In the genomic region with DNA sequence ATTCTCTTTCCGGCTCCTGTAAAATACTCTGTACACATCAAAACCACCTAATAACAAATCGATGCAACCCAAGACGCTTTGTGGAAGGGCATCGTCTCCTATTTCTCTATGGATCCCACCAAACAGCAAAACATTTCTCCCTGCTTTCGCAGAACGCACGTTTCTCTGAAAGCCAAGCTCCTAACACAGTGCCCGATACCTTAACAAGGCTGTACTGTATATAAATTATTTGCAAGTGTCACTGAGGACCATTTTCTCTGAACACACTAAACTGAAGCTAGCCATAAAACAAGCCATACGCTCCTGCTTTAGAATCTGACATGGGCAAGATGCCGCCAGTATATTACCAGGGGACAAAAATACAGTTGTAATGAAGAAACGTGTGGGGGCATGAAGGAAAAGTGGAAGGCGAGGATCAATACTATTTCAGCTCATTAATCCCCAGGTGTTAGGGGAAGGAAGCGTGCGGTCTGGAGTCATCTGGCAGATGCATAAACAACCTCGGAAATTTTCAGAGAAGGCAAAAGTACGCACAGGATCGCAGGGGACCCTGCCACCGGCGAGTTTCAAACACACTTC, we compare ENCODE assay signal across 2 cellular contexts.
TF ChIP-seq lines count a peak whose summit lies in the region.

No MANE protein-coding gene starts in this region.

TF ChIP-seq in GM23338, 12 proteins besides CTCF, POLR2A, EP300 and RAD21 (continued from another document):
- TF ChIP-seq, protein P1, sequence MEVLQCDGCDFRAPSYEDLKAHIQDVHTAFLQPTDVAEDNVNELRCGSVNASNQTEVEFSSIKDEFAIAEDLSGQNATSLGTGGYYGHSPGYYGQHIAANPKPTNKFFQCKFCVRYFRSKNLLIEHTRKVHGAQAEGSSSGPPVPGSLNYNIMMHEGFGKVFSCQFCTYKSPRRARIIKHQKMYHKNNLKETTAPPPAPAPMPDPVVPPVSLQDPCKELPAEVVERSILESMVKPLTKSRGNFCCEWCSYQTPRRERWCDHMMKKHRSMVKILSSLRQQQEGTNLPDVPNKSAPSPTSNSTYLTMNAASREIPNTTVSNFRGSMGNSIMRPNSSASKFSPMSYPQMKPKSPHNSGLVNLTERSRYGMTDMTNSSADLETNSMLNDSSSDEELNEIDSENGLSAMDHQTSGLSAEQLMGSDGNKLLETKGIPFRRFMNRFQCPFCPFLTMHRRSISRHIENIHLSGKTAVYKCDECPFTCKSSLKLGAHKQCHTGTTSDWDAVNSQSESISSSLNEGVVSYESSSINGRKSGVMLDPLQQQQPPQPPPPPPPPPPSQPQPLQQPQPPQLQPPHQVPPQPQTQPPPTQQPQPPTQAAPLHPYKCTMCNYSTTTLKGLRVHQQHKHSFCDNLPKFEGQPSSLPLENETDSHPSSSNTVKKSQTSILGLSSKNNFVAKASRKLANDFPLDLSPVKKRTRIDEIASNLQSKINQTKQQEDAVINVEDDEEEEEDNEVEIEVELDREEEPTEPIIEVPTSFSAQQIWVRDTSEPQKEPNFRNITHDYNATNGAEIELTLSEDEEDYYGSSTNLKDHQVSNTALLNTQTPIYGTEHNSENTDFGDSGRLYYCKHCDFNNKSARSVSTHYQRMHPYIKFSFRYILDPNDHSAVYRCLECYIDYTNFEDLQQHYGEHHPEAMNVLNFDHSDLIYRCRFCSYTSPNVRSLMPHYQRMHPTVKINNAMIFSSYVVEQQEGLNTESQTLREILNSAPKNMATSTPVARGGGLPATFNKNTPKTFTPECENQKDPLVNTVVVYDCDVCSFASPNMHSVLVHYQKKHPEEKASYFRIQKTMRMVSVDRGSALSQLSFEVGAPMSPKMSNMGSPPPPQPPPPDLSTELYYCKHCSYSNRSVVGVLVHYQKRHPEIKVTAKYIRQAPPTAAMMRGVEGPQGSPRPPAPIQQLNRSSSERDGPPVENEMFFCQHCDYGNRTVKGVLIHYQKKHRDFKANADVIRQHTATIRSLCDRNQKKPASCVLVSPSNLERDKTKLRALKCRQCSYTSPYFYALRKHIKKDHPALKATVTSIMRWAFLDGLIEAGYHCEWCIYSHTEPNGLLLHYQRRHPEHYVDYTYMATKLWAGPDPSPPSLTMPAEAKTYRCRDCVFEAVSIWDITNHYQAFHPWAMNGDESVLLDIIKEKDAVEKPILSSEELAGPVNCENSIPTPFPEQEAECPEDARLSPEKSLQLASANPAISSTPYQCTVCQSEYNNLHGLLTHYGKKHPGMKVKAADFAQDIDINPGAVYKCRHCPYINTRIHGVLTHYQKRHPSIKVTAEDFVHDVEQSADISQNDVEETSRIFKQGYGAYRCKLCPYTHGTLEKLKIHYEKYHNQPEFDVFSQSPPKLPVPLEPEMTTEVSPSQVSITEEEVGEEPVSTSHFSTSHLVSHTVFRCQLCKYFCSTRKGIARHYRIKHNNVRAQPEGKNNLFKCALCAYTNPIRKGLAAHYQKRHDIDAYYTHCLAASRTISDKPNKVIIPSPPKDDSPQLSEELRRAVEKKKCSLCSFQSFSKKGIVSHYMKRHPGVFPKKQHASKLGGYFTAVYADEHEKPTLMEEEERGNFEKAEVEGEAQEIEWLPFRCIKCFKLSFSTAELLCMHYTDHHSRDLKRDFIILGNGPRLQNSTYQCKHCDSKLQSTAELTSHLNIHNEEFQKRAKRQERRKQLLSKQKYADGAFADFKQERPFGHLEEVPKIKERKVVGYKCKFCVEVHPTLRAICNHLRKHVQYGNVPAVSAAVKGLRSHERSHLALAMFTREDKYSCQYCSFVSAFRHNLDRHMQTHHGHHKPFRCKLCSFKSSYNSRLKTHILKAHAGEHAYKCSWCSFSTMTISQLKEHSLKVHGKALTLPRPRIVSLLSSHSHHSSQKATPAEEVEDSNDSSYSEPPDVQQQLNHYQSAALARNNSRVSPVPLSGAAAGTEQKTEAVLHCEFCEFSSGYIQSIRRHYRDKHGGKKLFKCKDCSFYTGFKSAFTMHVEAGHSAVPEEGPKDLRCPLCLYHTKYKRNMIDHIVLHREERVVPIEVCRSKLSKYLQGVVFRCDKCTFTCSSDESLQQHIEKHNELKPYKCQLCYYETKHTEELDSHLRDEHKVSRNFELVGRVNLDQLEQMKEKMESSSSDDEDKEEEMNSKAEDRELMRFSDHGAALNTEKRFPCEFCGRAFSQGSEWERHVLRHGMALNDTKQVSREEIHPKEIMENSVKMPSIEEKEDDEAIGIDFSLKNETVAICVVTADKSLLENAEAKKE (CRISPR knock-in tag; IDR thresholded peaks at IDR 0.05) = no peak
- TF ChIP-seq, protein P2, sequence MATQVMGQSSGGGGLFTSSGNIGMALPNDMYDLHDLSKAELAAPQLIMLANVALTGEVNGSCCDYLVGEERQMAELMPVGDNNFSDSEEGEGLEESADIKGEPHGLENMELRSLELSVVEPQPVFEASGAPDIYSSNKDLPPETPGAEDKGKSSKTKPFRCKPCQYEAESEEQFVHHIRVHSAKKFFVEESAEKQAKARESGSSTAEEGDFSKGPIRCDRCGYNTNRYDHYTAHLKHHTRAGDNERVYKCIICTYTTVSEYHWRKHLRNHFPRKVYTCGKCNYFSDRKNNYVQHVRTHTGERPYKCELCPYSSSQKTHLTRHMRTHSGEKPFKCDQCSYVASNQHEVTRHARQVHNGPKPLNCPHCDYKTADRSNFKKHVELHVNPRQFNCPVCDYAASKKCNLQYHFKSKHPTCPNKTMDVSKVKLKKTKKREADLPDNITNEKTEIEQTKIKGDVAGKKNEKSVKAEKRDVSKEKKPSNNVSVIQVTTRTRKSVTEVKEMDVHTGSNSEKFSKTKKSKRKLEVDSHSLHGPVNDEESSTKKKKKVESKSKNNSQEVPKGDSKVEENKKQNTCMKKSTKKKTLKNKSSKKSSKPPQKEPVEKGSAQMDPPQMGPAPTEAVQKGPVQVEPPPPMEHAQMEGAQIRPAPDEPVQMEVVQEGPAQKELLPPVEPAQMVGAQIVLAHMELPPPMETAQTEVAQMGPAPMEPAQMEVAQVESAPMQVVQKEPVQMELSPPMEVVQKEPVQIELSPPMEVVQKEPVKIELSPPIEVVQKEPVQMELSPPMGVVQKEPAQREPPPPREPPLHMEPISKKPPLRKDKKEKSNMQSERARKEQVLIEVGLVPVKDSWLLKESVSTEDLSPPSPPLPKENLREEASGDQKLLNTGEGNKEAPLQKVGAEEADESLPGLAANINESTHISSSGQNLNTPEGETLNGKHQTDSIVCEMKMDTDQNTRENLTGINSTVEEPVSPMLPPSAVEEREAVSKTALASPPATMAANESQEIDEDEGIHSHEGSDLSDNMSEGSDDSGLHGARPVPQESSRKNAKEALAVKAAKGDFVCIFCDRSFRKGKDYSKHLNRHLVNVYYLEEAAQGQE (IDR thresholded peaks at IDR 0.05; ENCODE audit: unreplicated experiment) = no peak
- TF ChIP-seq NANOG (IDR thresholded peaks at IDR 0.05; ENCODE audit: borderline replicate concordance) = no peak

TF ChIP-seq in WTC11, 78 proteins besides CTCF, POLR2A, EP300 and RAD21 (continued from another document and continues in another):
- TF ChIP-seq, protein P3, sequence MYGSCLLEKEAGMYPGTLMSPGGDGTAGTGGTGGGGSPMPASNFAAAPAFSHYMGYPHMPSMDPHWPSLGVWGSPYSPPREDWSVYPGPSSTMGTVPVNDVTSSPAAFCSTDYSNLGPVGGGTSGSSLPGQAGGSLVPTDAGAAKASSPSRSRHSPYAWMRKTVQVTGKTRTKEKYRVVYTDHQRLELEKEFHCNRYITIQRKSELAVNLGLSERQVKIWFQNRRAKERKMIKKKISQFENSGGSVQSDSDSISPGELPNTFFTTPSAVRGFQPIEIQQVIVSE (CRISPR knock-in tag; IDR thresholded peaks at IDR 0.05; ENCODE audit: borderline replicate concordance) = no peak
- TF ChIP-seq, protein P4, sequence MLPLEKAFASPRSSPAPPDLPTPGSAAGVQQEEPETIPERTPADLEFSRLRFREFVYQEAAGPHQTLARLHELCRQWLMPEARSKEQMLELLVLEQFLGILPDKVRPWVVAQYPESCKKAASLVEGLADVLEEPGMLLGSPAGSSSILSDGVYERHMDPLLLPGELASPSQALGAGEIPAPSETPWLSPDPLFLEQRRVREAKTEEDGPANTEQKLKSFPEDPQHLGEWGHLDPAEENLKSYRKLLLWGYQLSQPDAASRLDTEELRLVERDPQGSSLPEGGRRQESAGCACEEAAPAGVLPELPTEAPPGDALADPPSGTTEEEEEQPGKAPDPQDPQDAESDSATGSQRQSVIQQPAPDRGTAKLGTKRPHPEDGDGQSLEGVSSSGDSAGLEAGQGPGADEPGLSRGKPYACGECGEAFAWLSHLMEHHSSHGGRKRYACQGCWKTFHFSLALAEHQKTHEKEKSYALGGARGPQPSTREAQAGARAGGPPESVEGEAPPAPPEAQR (CRISPR knock-in tag; IDR thresholded peaks at IDR 0.05) = no peak
- TF ChIP-seq ATF1 (CRISPR knock-in tag; IDR thresholded peaks at IDR 0.05) (no peak), SMAD4 (CRISPR knock-in tag; IDR thresholded peaks at IDR 0.05) (no peak), EMX1 (CRISPR knock-in tag; IDR thresholded peaks at IDR 0.05) (no peak), ZNF121 (CRISPR knock-in tag; IDR thresholded peaks at IDR 0.05) (no peak), SP1 (CRISPR knock-in tag; conservative IDR thresholded peaks at IDR 0.05) (no peak), NR3C1 (CRISPR knock-in tag; conservative IDR thresholded peaks at IDR 0.05; ENCODE audit: low read depth) (no peak), CBFB (CRISPR knock-in tag; IDR thresholded peaks at IDR 0.05; ENCODE audit: low read depth) (no peak), ZNF423 (CRISPR knock-in tag; IDR thresholded peaks at IDR 0.05) (no peak), NR1H2 (CRISPR knock-in tag; IDR thresholded peaks at IDR 0.05) (no peak)
- TF ChIP-seq, protein P5, sequence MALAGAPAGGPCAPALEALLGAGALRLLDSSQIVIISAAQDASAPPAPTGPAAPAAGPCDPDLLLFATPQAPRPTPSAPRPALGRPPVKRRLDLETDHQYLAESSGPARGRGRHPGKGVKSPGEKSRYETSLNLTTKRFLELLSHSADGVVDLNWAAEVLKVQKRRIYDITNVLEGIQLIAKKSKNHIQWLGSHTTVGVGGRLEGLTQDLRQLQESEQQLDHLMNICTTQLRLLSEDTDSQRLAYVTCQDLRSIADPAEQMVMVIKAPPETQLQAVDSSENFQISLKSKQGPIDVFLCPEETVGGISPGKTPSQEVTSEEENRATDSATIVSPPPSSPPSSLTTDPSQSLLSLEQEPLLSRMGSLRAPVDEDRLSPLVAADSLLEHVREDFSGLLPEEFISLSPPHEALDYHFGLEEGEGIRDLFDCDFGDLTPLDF (CRISPR knock-in tag; IDR thresholded peaks at IDR 0.05) = no peak
- TF ChIP-seq, protein P6, sequence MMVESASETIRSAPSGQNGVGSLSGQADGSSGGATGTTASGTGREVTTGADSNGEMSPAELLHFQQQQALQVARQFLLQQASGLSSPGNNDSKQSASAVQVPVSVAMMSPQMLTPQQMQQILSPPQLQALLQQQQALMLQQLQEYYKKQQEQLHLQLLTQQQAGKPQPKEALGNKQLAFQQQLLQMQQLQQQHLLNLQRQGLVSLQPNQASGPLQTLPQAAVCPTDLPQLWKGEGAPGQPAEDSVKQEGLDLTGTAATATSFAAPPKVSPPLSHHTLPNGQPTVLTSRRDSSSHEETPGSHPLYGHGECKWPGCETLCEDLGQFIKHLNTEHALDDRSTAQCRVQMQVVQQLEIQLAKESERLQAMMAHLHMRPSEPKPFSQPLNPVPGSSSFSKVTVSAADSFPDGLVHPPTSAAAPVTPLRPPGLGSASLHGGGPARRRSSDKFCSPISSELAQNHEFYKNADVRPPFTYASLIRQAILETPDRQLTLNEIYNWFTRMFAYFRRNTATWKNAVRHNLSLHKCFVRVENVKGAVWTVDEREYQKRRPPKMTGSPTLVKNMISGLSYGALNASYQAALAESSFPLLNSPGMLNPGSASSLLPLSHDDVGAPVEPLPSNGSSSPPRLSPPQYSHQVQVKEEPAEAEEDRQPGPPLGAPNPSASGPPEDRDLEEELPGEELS (CRISPR knock-in tag; IDR thresholded peaks at IDR 0.05) = no peak
- TF ChIP-seq, protein P7, sequence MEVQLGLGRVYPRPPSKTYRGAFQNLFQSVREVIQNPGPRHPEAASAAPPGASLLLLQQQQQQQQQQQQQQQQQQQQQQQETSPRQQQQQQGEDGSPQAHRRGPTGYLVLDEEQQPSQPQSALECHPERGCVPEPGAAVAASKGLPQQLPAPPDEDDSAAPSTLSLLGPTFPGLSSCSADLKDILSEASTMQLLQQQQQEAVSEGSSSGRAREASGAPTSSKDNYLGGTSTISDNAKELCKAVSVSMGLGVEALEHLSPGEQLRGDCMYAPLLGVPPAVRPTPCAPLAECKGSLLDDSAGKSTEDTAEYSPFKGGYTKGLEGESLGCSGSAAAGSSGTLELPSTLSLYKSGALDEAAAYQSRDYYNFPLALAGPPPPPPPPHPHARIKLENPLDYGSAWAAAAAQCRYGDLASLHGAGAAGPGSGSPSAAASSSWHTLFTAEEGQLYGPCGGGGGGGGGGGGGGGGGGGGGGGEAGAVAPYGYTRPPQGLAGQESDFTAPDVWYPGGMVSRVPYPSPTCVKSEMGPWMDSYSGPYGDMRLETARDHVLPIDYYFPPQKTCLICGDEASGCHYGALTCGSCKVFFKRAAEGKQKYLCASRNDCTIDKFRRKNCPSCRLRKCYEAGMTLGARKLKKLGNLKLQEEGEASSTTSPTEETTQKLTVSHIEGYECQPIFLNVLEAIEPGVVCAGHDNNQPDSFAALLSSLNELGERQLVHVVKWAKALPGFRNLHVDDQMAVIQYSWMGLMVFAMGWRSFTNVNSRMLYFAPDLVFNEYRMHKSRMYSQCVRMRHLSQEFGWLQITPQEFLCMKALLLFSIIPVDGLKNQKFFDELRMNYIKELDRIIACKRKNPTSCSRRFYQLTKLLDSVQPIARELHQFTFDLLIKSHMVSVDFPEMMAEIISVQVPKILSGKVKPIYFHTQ (CRISPR knock-in tag; IDR thresholded peaks at IDR 0.05) = no peak
- TF ChIP-seq, protein P8, sequence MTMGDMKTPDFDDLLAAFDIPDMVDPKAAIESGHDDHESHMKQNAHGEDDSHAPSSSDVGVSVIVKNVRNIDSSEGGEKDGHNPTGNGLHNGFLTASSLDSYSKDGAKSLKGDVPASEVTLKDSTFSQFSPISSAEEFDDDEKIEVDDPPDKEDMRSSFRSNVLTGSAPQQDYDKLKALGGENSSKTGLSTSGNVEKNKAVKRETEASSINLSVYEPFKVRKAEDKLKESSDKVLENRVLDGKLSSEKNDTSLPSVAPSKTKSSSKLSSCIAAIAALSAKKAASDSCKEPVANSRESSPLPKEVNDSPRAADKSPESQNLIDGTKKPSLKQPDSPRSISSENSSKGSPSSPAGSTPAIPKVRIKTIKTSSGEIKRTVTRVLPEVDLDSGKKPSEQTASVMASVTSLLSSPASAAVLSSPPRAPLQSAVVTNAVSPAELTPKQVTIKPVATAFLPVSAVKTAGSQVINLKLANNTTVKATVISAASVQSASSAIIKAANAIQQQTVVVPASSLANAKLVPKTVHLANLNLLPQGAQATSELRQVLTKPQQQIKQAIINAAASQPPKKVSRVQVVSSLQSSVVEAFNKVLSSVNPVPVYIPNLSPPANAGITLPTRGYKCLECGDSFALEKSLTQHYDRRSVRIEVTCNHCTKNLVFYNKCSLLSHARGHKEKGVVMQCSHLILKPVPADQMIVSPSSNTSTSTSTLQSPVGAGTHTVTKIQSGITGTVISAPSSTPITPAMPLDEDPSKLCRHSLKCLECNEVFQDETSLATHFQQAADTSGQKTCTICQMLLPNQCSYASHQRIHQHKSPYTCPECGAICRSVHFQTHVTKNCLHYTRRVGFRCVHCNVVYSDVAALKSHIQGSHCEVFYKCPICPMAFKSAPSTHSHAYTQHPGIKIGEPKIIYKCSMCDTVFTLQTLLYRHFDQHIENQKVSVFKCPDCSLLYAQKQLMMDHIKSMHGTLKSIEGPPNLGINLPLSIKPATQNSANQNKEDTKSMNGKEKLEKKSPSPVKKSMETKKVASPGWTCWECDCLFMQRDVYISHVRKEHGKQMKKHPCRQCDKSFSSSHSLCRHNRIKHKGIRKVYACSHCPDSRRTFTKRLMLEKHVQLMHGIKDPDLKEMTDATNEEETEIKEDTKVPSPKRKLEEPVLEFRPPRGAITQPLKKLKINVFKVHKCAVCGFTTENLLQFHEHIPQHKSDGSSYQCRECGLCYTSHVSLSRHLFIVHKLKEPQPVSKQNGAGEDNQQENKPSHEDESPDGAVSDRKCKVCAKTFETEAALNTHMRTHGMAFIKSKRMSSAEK (CRISPR knock-in tag; IDR thresholded peaks at IDR 0.05; ENCODE audit: borderline replicate concordance) = no peak
